13 cellular contexts compared by ENCODE assay signal in genomic region chr3:98326945-98327344, GRCh38. TPM values are rescaled to one million over a fixed set of nuclear protein-coding genes. Genes with fewer than 3 reads are reported as not detected.
DNase-seq lines count a peak whose midpoint lies in the region; ATAC-seq and TF ChIP-seq lines count a peak whose summit lies in the region.
"Had no signal": no experiment of that assay in that cellular context is flagged by ENCODE, and none has a peak within 500 bp of the region (broad histone marks: within the 10 kb centered on the region; RNA-seq: fewer than 3 reads in every experiment).

No MANE protein-coding gene starts in this region.

- H3K9me3 ChIP-seq in vagina (no peaks in the 10 kb centered on the region), spleen (no peaks in the 10 kb centered on the region)
- H3K9me3 ChIP-seq: upper lobe of left lung had no signal

- H3K36me3 ChIP-seq in vagina, result no peaks in the 10 kb centered on the region
- H3K36me3 ChIP-seq in spleen, result no peaks in the 10 kb centered on the region
- H3K36me3 ChIP-seq: upper lobe of left lung, WERI-Rb-1 had no signal

- H3K4me3 ChIP-seq in vagina (no peak overlapping the region), spleen (no peak overlapping the region)
- H3K4me3 ChIP-seq: upper lobe of left lung had no signal

- no peaks in the 10 kb centered on the region for H3K36me3 Mint-ChIP-seq in T-helper 2 cell treated with Interferon-gamma antibody and Interleukin-4, amounts not matched to agents 5 μg/mL and 100 μg/mL, for 36 hours (ENCODE audit: low read depth)

- H3K27ac ChIP-seq in vagina (no peak overlapping the region), spleen (no peak overlapping the region)
- H3K27ac ChIP-seq: C4-2B, epithelial cell of prostate, upper lobe of left lung, WERI-Rb-1 had no signal

- H3K27me3 ChIP-seq in vagina, result no peaks in the 10 kb centered on the region
- H3K27me3 ChIP-seq in spleen (replicated peaks in 1 of 7), result peaks cover 0 to 14% (median 0%) of the 10 kb centered on the region in 7 donors
- H3K27me3 ChIP-seq: upper lobe of left lung had no signal

- H3K27me3 Mint-ChIP-seq in T-helper 2 cell treated with Interferon-gamma antibody and Interleukin-4, amounts not matched to agents 5 μg/mL and 100 μg/mL, for 36 hours (ENCODE audit: low read depth), result peaks cover 34% of the 10 kb centered on the region

- H3K4me3 Mint-ChIP-seq in T-helper 2 cell treated with Interferon-gamma antibody and Interleukin-4, amounts not matched to agents 5 μg/mL and 100 μg/mL, for 36 hours, result no peak overlapping the region

- TF ChIP-seq CTCF in vagina (IDR thresholded peaks at IDR 0.05), result no peak
- no peak for TF ChIP-seq CTCF in spleen (IDR thresholded peaks at IDR 0.05 in 8 of 11, conservative IDR thresholded peaks at IDR 0.05 in 3 of 11)

- DNase-seq in T-helper 2 cell treated with Interferon-gamma antibody and Interleukin-4, amounts not matched to agents 5 μg/mL and 100 μg/mL, for 36 hours (ENCODE audit: low spot score), result peak; percentile 10
- DNase-seq in vagina (ENCODE audit: extremely low spot score in 2 of 2) (no peak), HuH-7.5 (ENCODE audit: low spot score) (no peak), spleen (no peak), sciatic nerve (ENCODE audit: low spot score) (no peak)
- DNase-seq: NCI-H446 treated with DMSO at 0.1 percent for 48 hours, upper lobe of left lung, WERI-Rb-1 had no signal

- peaks cover 23% of the 10 kb centered on the region for H3K4me1 Mint-ChIP-seq in T-helper 2 cell treated with Interferon-gamma antibody and Interleukin-4, amounts not matched to agents 5 μg/mL and 100 μg/mL, for 36 hours (ENCODE audit: low read depth)

- ATAC-seq in GM18508 (IDR thresholded peaks at IDR 0.05; ENCODE audit: insufficient read depth, unreplicated experiment), result peak; percentile 60
- peak; percentile 52 for ATAC-seq in GM21360 (IDR thresholded peaks at IDR 0.05; ENCODE audit: unreplicated experiment)
- ATAC-seq in HG03025 (IDR thresholded peaks at IDR 0.05; ENCODE audit: low FRiP score, unreplicated experiment), result peak; percentile 63
- ATAC-seq in sciatic nerve, result no peak

- H3K27ac Mint-ChIP-seq in T-helper 2 cell treated with Interferon-gamma antibody and Interleukin-4, amounts not matched to agents 5 μg/mL and 100 μg/mL, for 36 hours, result no peak overlapping the region

- TF ChIP-seq POLR2A in vagina (IDR thresholded peaks at IDR 0.05) (no peak), spleen (IDR thresholded peaks at IDR 0.05) (no peak)

- intact Hi-C loops in vagina (cut with DNase I) (no loop called here), spleen (cut with DNase I; ENCODE audit: low total_unique reads) (no loop called here), sciatic nerve (cut with DNase I) (loop anchor here (10.0 kb wide), 1 partner anchor 292 kb away; the partner anchor contains the start of gene GABRR3)

- H3K4me1 ChIP-seq in vagina (no peaks in the 10 kb centered on the region), spleen (no peaks in the 10 kb centered on the region)
- H3K4me1 ChIP-seq: upper lobe of left lung had no signal

- H3K9me3 Mint-ChIP-seq in T-helper 2 cell treated with Interferon-gamma antibody and Interleukin-4, amounts not matched to agents 5 μg/mL and 100 μg/mL, for 36 hours, result no peaks in the 10 kb centered on the region

RNA-seq across cellular contexts. Expression of gene OR5K4, which starts 26.7 kb away (rescaled TPM):
- total RNA-seq in vagina (not detected), spleen (not detected), sciatic nerve (not detected)
- polyA plus RNA-seq in spleen, result not detected
- total RNA-seq: upper lobe of left lung had no signal

RNA-seq across cellular contexts. Expression of gene OR5H2, which starts 44.6 kb away (rescaled TPM):
- total RNA-seq in vagina, result not detected
- not detected for total RNA-seq in spleen
- not detected for polyA plus RNA-seq in spleen
- total RNA-seq in sciatic nerve, result not detected
- total RNA-seq: upper lobe of left lung had no signal
